In genomic region chr10:26468691-26469090, GRCh38 we compare ENCODE assay signal across 7 cellular contexts. TPM values are rescaled to one million over a fixed set of nuclear protein-coding genes. Genes with fewer than 3 reads are reported as not detected.
A peak's percentile ranks its signal among the peaks of the same experiment; 100 is the strongest.
DNase-seq lines count a peak whose midpoint lies in the region; ATAC-seq and TF ChIP-seq lines count a peak whose summit lies in the region.

No MANE protein-coding gene starts in this region.

- H3K9me3 Mint-ChIP-seq in activated B cell treated with CpG ODN at 0.5 μM for 24 hours (no peaks in the 10 kb centered on the region), progenitor cell of endocrine pancreas (ENCODE audit: low read depth) (no peaks in the 10 kb centered on the region)

- H3K27me3 Mint-ChIP-seq in activated B cell treated with CpG ODN at 0.5 μM for 24 hours (no peaks in the 10 kb centered on the region), progenitor cell of endocrine pancreas (no peaks in the 10 kb centered on the region)

- CTCF ChIA-PET in activated B cell treated with CpG ODN at 0.5 μM for 24 hours (lab: Charles Lee) (interaction anchor here (0.6 kb wide), 1 partner anchor 57 kb away, joined by 3 read pairs; no protein-coding TSS in a partner anchor), GM10248 (lab: Yijun Ruan, JAX) (interaction anchor here (0.7 to 2.4 kb wide), 4 partner anchors 9 to 31 kb away, joined by 3 to 12 read pairs (median 6); partner anchors contain the start of gene APBB1IP)

- DNase-seq in activated B cell treated with CpG ODN at 0.5 μM for 24 hours (no peak), progenitor cell of endocrine pancreas (ENCODE audit: low spot score, unreplicated experiment) (no peak), NCI-H128 (lab: John Stamatoyannopoulos, UW; ENCODE audit: unreplicated experiment) (no peak), iPS-NIHi11 (ENCODE audit: low spot score) (no peak), GM10248 (ENCODE audit: extremely low spot score) (no peak)

- H3K27ac Mint-ChIP-seq in activated B cell treated with CpG ODN at 0.5 μM for 24 hours (peak overlapping the region; percentile 85), progenitor cell of endocrine pancreas (peak overlapping the region; percentile 52)

- POLR2A ChIA-PET in activated B cell treated with CpG ODN at 0.5 μM for 24 hours (lab: Charles Lee) (interaction anchor here (0.5 to 1.7 kb wide), 9 partner anchors 12 to 1745 kb away, joined by 3 to 9 read pairs (median 3); partner anchors contain the start of genes APBB1IP and ARHGAP21), GM10248 (lab: Yijun Ruan, JAX) (interaction anchor here (0.6 to 2.1 kb wide), 3 partner anchors 10 to 495 kb away, joined by 3 to 5 read pairs (median 4); no protein-coding TSS in a partner anchor)

- H3K36me3 Mint-ChIP-seq in activated B cell treated with CpG ODN at 0.5 μM for 24 hours (ENCODE audit: low read depth), result peaks cover 43% of the 10 kb centered on the region
- no peaks in the 10 kb centered on the region for H3K36me3 Mint-ChIP-seq in progenitor cell of endocrine pancreas (ENCODE audit: insufficient read depth)

- H3K4me1 Mint-ChIP-seq in activated B cell treated with CpG ODN at 0.5 μM for 24 hours, result peaks cover 91% of the 10 kb centered on the region
- peaks cover 2% of the 10 kb centered on the region for H3K4me1 Mint-ChIP-seq in progenitor cell of endocrine pancreas (ENCODE audit: low read depth)

- no peak for TF ChIP-seq CTCF in activated B cell treated with CpG ODN at 0.5 μM for 24 hours (IDR thresholded peaks at IDR 0.05)
- TF ChIP-seq CTCF in progenitor cell of endocrine pancreas (IDR thresholded peaks at IDR 0.05; ENCODE audit: unreplicated experiment), result no peak
- TF ChIP-seq CTCF in GM10248 (IDR thresholded peaks at IDR 0.05; ENCODE audit: control extremely low read depth, extremely low read depth, low read depth, missing control alignments), result no peak

- intact Hi-C loops in activated B cell treated with CpG ODN at 0.5 μM for 24 hours (cut with micrococcal nuclease), result no loop called here

- peak; percentile 58 for ATAC-seq in GM19023 (IDR thresholded peaks at IDR 0.05; ENCODE audit: unreplicated experiment)
- ATAC-seq in HG02840 (IDR thresholded peaks at IDR 0.05; ENCODE audit: low FRiP score, unreplicated experiment), result peak; percentile 47
- peak; percentile 47 for ATAC-seq in activated B cell treated with CpG ODN at 0.5 μM for 24 hours (ENCODE audit: low read depth)

- H3K4me3 Mint-ChIP-seq in activated B cell treated with CpG ODN at 0.5 μM for 24 hours, result peak overlapping the region; percentile 73
- no peak overlapping the region for H3K4me3 Mint-ChIP-seq in progenitor cell of endocrine pancreas (ENCODE audit: low read depth)

RNA-seq across cellular contexts. Expression of gene APBB1IP, which starts 30.6 kb away (rescaled TPM):
- total RNA-seq in activated B cell treated with CpG ODN at 0.5 μM for 24 hours (79.1 and 85.5 TPM in 2 replicates), progenitor cell of endocrine pancreas (0.24 and 0.38 TPM in 2 replicates)

Comparison
In these comparisons a context has a peak if more than half of its experiments do, and no peak if none do; other contexts are left out.
1. RNA of gene APBB1IP, which starts 30.6 kb away (total RNA-seq): 79.1 to 85.5 TPM in activated B cell treated with CpG ODN at 0.5 μM for 24 hours; 0.24 to 0.38 TPM in progenitor cell of endocrine pancreas; every median in the first group is over 10 times any median in the second.
2. Peak in every context shown above with its lines, with median percentiles within 50 percentile points of each other: ATAC-seq.